Comparison of ENCODE assay signal across 14 cellular contexts in genomic region chr3:153734777-153735551, GRCh38.
A peak's percentile ranks its signal among the peaks of the same experiment; 100 is the strongest.
DNase-seq lines count a peak whose midpoint lies in the region; ATAC-seq and TF ChIP-seq lines count a peak whose summit lies in the region.
"Had no signal": no experiment of that assay in that cellular context is flagged by ENCODE, and none has a peak within 500 bp of the region (broad histone marks: within the 10 kb centered on the region; RNA-seq: fewer than 3 reads in every experiment).

No MANE protein-coding gene starts in this region.

- 0 out of 2 replicates have a peak, but pooled peaks cover 7% of the 10 kb centered on the region for H3K4me1 ChIP-seq in PC-9 (replicated peaks; ENCODE audit: insufficient read depth)
- H3K4me1 ChIP-seq: tibial nerve had no signal

- no peaks in the 10 kb centered on the region for H3F3A ChIP-seq in PC-9 (ENCODE audit: insufficient read depth, low read depth)

- no peaks in the 10 kb centered on the region for H3K79me2 ChIP-seq in PC-9 (ENCODE audit: low read depth)

- peak overlapping the region; percentile 22; the same call in 1 of the 2 replicates for H3K27ac ChIP-seq in PC-9
- H3K27ac ChIP-seq: tibial nerve had no signal

- no TSS peak for BruUV-seq in PC-9 (replicated peaks; lab: Mats Ljungman, UMichigan)

- no peak overlapping the region; the same call in 1 of the 2 replicates for H2AFZ ChIP-seq in PC-9

- intact Hi-C loops in PC-9 (cut with micrococcal nuclease; ENCODE audit: unreplicated experiment): no loop called here

- peak; percentile 44 for DNase-seq in AG10803 (ENCODE audit: low read depth)
- peak in 1 of 2 experiments; percentile 47 for DNase-seq in PC-9
- DNase-seq in mucosa of gallbladder (ENCODE audit: low spot score): peak; percentile 14
- DNase-seq in DMS79 treated with DMSO at 0.1 percent for 48 hours (lab: John Stamatoyannopoulos, UW): no peak
- DNase-seq: activated naive CD4-positive, alpha-beta T cell; caudate nucleus; DMS79; Kasumi-1; NCI-H2081 had no signal

- TF ChIP-seq CTCF in AG10803 (conservative IDR thresholded peaks at IDR 0.05; ENCODE audit: low read length) (no peak), PC-9 (conservative IDR thresholded peaks at IDR 0.05) (no peak)

- 0 out of 2 replicates have a peak overlapping the region, but pooled peaks have one; percentile 5 for H3K4me2 ChIP-seq in PC-9

- no peaks in the 10 kb centered on the region for H3K36me3 ChIP-seq in PC-9 (ENCODE audit: low read depth)
- H3K36me3 ChIP-seq: tibial nerve had no signal

- ATAC-seq in esophagus mucosa (peak; percentile 97), HG02870 (IDR thresholded peaks at IDR 0.05; ENCODE audit: unreplicated experiment) (no peak), HG03354 (IDR thresholded peaks at IDR 0.05; ENCODE audit: poor library complexity, severe bottlenecking, unreplicated experiment) (no peak), SK-N-SH treated with all-trans-retinoic acid at 6 μM for 48 hours (no peak; the same call in 2 of the 3 replicates)

- no peaks in the 10 kb centered on the region for H3K9me2 ChIP-seq in PC-9 (ENCODE audit: insufficient read depth)

- H4K20me1 ChIP-seq in PC-9 (ENCODE audit: insufficient read depth): no peaks in the 10 kb centered on the region

- POLR2A ChIA-PET in PC-9 (lab: Charles Lee; ENCODE audit: unreplicated experiment): no interaction called here

- H3K27me3 ChIP-seq in PC-9 (ENCODE audit: insufficient read depth, low read depth): no peaks in the 10 kb centered on the region
- H3K27me3 ChIP-seq: tibial nerve had no signal

- peaks cover 7% of the 10 kb centered on the region; the same call in 1 of the 2 replicates for H3K9me3 ChIP-seq in PC-9 (ENCODE audit: insufficient read depth, low read depth)

- H3K4me3 ChIP-seq in AG10803 (ENCODE audit: low read length): no peak overlapping the region
- H3K4me3 ChIP-seq in PC-9: no peak overlapping the region
- H3K4me3 ChIP-seq: tibial nerve had no signal

- CTCF ChIA-PET in PC-9 (lab: Charles Lee): no interaction called here

TF ChIP-seq in SK-N-SH treated with all-trans-retinoic acid at 6 μM for 48 hours, 23 proteins besides CTCF, POLR2A, EP300 and RAD21:
- TF ChIP-seq ZNF565 (CRISPR knock-in tag; conservative IDR thresholded peaks at IDR 0.05; ENCODE audit: low read depth): no peak
- no peak for TF ChIP-seq PATZ1 (CRISPR knock-in tag; IDR thresholded peaks at IDR 0.05; ENCODE audit: borderline replicate concordance)
- no peak for TF ChIP-seq TSHZ2 (CRISPR knock-in tag; IDR thresholded peaks at IDR 0.05)
- no peak for TF ChIP-seq ISL1 (CRISPR knock-in tag; IDR thresholded peaks at IDR 0.05)
- TF ChIP-seq CREB5 (CRISPR knock-in tag; IDR thresholded peaks at IDR 0.05; ENCODE audit: low read depth): no peak
- no peak for TF ChIP-seq ZC3H10 (CRISPR knock-in tag; IDR thresholded peaks at IDR 0.05)
- TF ChIP-seq ZNF8 (CRISPR knock-in tag; IDR thresholded peaks at IDR 0.05): no peak
- no peak for TF ChIP-seq PPARA (CRISPR knock-in tag; IDR thresholded peaks at IDR 0.05; ENCODE audit: borderline replicate concordance)
